13 cellular contexts compared by ENCODE assay signal in the genomic region with DNA sequence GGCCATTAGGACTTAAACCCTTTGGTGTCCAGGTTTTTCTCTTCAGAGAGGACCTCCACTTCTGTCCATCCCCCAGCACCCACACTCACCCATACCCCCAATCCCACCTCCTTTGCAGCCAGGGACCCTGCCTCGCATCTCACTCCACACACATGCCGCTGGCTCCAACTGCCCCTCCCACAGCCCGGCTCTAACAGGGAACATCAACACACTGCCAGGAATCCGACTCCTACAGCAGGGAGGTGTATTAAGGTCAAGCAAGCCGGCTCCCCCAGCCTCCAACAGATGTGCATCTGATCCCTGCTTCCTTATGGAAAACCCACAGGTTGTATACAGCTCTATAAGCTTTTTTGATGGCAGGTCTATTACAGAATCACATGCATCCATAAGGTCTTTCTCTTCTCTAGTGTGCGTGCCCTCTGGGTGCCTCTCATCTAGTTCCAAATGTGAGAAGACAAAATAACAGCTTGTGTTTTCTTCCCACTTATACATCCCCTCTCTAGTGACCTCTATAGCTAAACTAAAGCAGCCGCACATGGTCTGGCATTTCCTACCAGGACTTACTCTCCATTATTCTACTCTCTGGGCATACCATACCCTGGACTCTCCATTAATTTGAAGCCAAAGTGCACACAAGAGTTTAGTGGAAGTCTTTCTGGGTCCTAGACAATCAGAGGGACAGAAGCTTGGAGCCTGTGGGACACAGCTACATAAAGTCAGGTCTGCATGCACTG. TPM values are rescaled to one million over a fixed set of nuclear protein-coding genes. Genes with fewer than 3 reads are reported as not detected.
DNase-seq lines count a peak whose midpoint lies in the region; ATAC-seq and TF ChIP-seq lines count a peak whose summit lies in the region.
"Had no signal": no experiment of that assay in that cellular context is flagged by ENCODE, and none has a peak within 500 bp of the region (broad histone marks: within the 10 kb centered on the region; RNA-seq: fewer than 3 reads in every experiment).

No MANE protein-coding gene starts in this region.

- intact Hi-C loops in gastrocnemius medialis (cut with DNase I; ENCODE audit: low total_unique reads), result no loop called here
- intact Hi-C loops in body of pancreas (cut with DNase I), result no loop called here

- no peaks in the 10 kb centered on the region for H3K9me3 Mint-ChIP-seq in endothelial cell (ENCODE audit: unreplicated experiment)
- H3K9me3 Mint-ChIP-seq: activated CD4-positive, alpha-beta memory T cell treated with anti-CD3 and anti-CD28 coated beads, Interleukin-2, amount 10 ng/mL, durations not matched to agents 7 days and 5 days had no signal

- H3K4me1 ChIP-seq in gastrocnemius medialis (peaks cover 83 to 90% of the 10 kb centered on the region in 2 donors), body of pancreas (peaks cover 68% of the 10 kb centered on the region)

- H3K27me3 Mint-ChIP-seq in endothelial cell (ENCODE audit: unreplicated experiment), result peaks cover 26% of the 10 kb centered on the region
- H3K27me3 Mint-ChIP-seq: activated CD4-positive, alpha-beta memory T cell treated with anti-CD3 and anti-CD28 coated beads, Interleukin-2, amount 10 ng/mL, durations not matched to agents 7 days and 5 days had no signal

- H3K27ac ChIP-seq in gastrocnemius medialis, result peak overlapping the region in 3 of 4 donors; percentile 41 to 44 (median 43)
- peak overlapping the region in 2 of 4 donors; percentile 44 to 48 for H3K27ac ChIP-seq in body of pancreas

- peaks cover 48% of the 10 kb centered on the region for H3K36me3 Mint-ChIP-seq in endothelial cell (ENCODE audit: low read depth, unreplicated experiment)

- in situ Hi-C loops in gastrocnemius medialis (cut with MboI; ENCODE audit: low sequenced_read_pairs in 4 of 4), result no loop called here

- H3K9me3 ChIP-seq in gastrocnemius medialis (no peaks in the 10 kb centered on the region), body of pancreas (no peaks in the 10 kb centered on the region)

- H3K4me3 Mint-ChIP-seq in endothelial cell (ENCODE audit: unreplicated experiment), result peak overlapping the region; percentile 80
- H3K4me3 Mint-ChIP-seq: activated CD4-positive, alpha-beta memory T cell treated with anti-CD3 and anti-CD28 coated beads, Interleukin-2, amount 10 ng/mL, durations not matched to agents 7 days and 5 days had no signal

- H3K27me3 ChIP-seq in gastrocnemius medialis (no peaks in the 10 kb centered on the region), body of pancreas (no peaks in the 10 kb centered on the region)

- TF ChIP-seq CTCF in endothelial cell (IDR thresholded peaks at IDR 0.05; ENCODE audit: unreplicated experiment) (no peak), gastrocnemius medialis (IDR thresholded peaks at IDR 0.05 in 4 of 5, conservative IDR thresholded peaks at IDR 0.05 in 1 of 5) (no peak), body of pancreas (IDR thresholded peaks at IDR 0.05) (no peak), GM20000 (IDR thresholded peaks at IDR 0.05; ENCODE audit: extremely low read depth, missing control alignments) (no peak)

- peaks cover 96% of the 10 kb centered on the region for H3K4me1 Mint-ChIP-seq in endothelial cell (ENCODE audit: unreplicated experiment)

- peak; percentile 93 for DNase-seq in DMS 273 (lab: John Stamatoyannopoulos, UW; ENCODE audit: unreplicated experiment)
- peak; percentile 21 to 71 for DNase-seq in NCI-H524 (lab: John Stamatoyannopoulos, UW)
- no peak for DNase-seq in endothelial cell (ENCODE audit: low spot score)
- peak in 1 of 2 donors; percentile 32 for DNase-seq in gastrocnemius medialis
- DNase-seq in body of pancreas, result no peak
- no peak for DNase-seq in GM20000 (ENCODE audit: low spot score)
- DNase-seq in RPMI8226, result no peak
- no peak for DNase-seq in SW 1271 (lab: John Stamatoyannopoulos, UW)
- DNase-seq: activated CD4-positive, alpha-beta memory T cell treated with anti-CD3 and anti-CD28 coated beads, Interleukin-2, amount 10 ng/mL, durations not matched to agents 7 days and 5 days; activated naive CD4-positive, alpha-beta T cell treated with anti-CD3 and anti-CD28 coated beads, Interleukin-2, amount 50 U/mL, for 16 hours; NCI-H774 had no signal

- peak overlapping the region; percentile 76 for H3K27ac Mint-ChIP-seq in endothelial cell (ENCODE audit: unreplicated experiment)
- H3K27ac Mint-ChIP-seq: activated CD4-positive, alpha-beta memory T cell treated with anti-CD3 and anti-CD28 coated beads, Interleukin-2, amount 10 ng/mL, durations not matched to agents 7 days and 5 days had no signal

- H3K36me3 ChIP-seq in gastrocnemius medialis (no peaks in the 10 kb centered on the region), body of pancreas (replicated peaks in 1 of 2; ENCODE audit: insufficient read depth in 1 of 2, low read depth in 2 of 2) (no peaks in the 10 kb centered on the region)

- no peak for TF ChIP-seq POLR2A in gastrocnemius medialis (IDR thresholded peaks at IDR 0.05)
- no peak for TF ChIP-seq POLR2A in body of pancreas (IDR thresholded peaks at IDR 0.05)

- peak; percentile 48 to 52 for ATAC-seq in gastrocnemius medialis
- no peak for ATAC-seq in body of pancreas
- ATAC-seq: GM12878, sciatic nerve had no signal

- 65 to 73% methylated on average over 7 of the region's 7 CpGs for WGBS in body of pancreas, 2 donors

- H3K4me3 ChIP-seq in gastrocnemius medialis (no peak overlapping the region), body of pancreas (no peak overlapping the region)
- H3K4me3 ChIP-seq: GM12878 had no signal

RNA-seq across cellular contexts. Expression of gene PIK3C2B, which starts 16.3 kb away (rescaled TPM):
- total RNA-seq in endothelial cell (ENCODE audit: unreplicated experiment) (256 TPM), gastrocnemius medialis (1 to 10 TPM; 2.8 to 6.0 (median 3.8) TPM), body of pancreas (10 to 100 TPM; 11.4 to 18.1 TPM)

RNA-seq across cellular contexts. Expression of gene MDM4, which starts 37.9 kb away (rescaled TPM):
- total RNA-seq in endothelial cell (ENCODE audit: unreplicated experiment), result 57.8 TPM
- 10 to 100 TPM; 15.1 to 44.0 (median 28.9) TPM for total RNA-seq in gastrocnemius medialis
- total RNA-seq in body of pancreas, result 100 to 1,000 TPM in 1 of 2 donors, 10 to 100 TPM in 1; 72.9 to 125 TPM

Comparison
In these comparisons a context has a peak if more than half of its experiments do, and no peak if none do; other contexts are left out.
1. DNase-seq: peak in DMS 273 (single experiment) and NCI-H524 (2 of 2); none in endothelial cell (single experiment), body of pancreas (0 of 4), GM20000 (single experiment), RPMI8226 (single experiment) and SW 1271 (0 of 2).
2. RNA of gene PIK3C2B, which starts 16.3 kb away (total RNA-seq): 256 TPM in endothelial cell (single experiment); 11.4 to 18.1 TPM in body of pancreas and 2.8 to 6.0 TPM in gastrocnemius medialis; every median in the first group is over 10 times any median in the second.